ENCODE assay signal across 28 cellular contexts in the genomic region with DNA sequence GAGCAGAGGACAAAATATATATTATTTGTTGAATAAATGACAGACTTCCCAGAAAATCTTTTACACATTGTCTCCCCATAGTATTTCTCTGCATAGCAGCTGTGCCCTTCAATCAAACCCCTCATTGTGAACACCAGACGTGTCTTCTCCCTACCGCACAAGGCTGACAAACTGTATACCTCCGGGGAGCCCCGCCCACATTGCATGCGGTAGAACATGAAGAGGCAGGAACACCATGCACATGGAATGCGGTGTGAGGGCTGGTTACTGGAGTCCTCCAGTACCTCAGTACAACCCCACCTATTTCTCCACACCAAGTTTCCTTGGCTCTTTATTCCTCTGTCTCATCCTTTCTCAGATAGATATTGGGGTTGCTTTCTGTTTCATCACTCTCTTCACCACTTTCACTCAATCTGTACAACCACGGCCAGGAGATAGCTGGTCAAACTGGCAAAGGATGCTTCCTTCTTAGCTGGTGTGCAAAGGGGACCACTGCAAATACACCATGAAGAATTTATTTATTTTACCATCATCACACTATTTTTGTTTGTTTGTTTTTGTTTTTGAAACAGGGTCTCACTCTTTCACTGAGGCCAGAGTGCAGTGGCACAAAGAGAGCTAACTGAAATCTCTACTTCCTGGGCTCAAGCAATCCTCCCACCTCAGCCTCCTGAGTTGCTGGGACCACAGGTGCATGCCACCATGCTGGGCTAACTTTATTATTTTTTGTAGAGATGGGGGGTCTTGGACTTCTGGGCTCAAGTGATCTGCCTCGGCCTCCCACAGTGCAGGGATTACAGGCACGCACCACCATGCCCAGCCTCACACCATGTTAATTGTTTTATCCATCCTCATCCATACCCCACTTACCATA. TPM values are rescaled to one million over a fixed set of nuclear protein-coding genes. Genes with fewer than 3 reads are reported as not detected.
DNase-seq lines count a peak whose midpoint lies in the region; ATAC-seq, FAIRE-seq and TF ChIP-seq lines count a peak whose summit lies in the region.
"Had no signal": no experiment of that assay in that cellular context is flagged by ENCODE, and none has a peak within 500 bp of the region (broad histone marks: within the 10 kb centered on the region; RNA-seq: fewer than 3 reads in every experiment).

No MANE protein-coding gene starts in this region.

- peaks cover 43% of the 10 kb centered on the region for H3K4me1 Mint-ChIP-seq in activated T-cell treated with anti-CD3 and anti-CD28 coated beads, Interleukin-2, amount 50 U/mL, for 72 hours (ENCODE audit: low read depth)
- peaks cover 28% of the 10 kb centered on the region for H3K4me1 Mint-ChIP-seq in activated T-cell treated with anti-CD3 and anti-CD28 coated beads, Interleukin-2, amount 50 U/mL, for 4 hours (ENCODE audit: low read depth)
- H3K4me1 Mint-ChIP-seq in astrocyte (ENCODE audit: low read depth, unreplicated experiment): peaks cover 20% of the 10 kb centered on the region
- H3K4me1 Mint-ChIP-seq in neural crest cell: peaks cover 48% of the 10 kb centered on the region

- H3K27ac ChIP-seq in astrocyte (ENCODE audit: low read depth, low read length): no peak overlapping the region
- H3K27ac ChIP-seq: ascending aorta, dorsolateral prefrontal cortex, stomach, thyroid gland had no signal

- H3K36me3 Mint-ChIP-seq in activated T-cell treated with anti-CD3 and anti-CD28 coated beads, Interleukin-2, amount 50 U/mL, for 72 hours (ENCODE audit: insufficient read depth in 2 of 2): peaks cover 2 to 5% of the 10 kb centered on the region in 2 donors
- H3K36me3 Mint-ChIP-seq in activated T-cell treated with anti-CD3 and anti-CD28 coated beads, Interleukin-2, amount 50 U/mL, for 4 hours (ENCODE audit: insufficient read depth): no peaks in the 10 kb centered on the region
- peaks cover 2% of the 10 kb centered on the region for H3K36me3 Mint-ChIP-seq in astrocyte (ENCODE audit: low read depth, unreplicated experiment)
- H3K36me3 Mint-ChIP-seq in neural crest cell (ENCODE audit: low read depth): no peaks in the 10 kb centered on the region

- no peaks in the 10 kb centered on the region for H3K27me3 ChIP-seq in astrocyte (ENCODE audit: insufficient read depth, low read length)
- no peaks in the 10 kb centered on the region; the same call in 1 of the 2 replicates for H3K27me3 ChIP-seq in MG63
- H3K27me3 ChIP-seq: ascending aorta, dorsolateral prefrontal cortex, stomach, thyroid gland had no signal

- no peak overlapping the region for H3K9ac ChIP-seq in astrocyte (ENCODE audit: low read length)

- H3K4me2 ChIP-seq in astrocyte (ENCODE audit: low read length): no peak overlapping the region

- peaks cover 9% of the 10 kb centered on the region for H4K20me1 ChIP-seq in astrocyte (ENCODE audit: insufficient read depth, low read length)

- H3K79me2 ChIP-seq in astrocyte (ENCODE audit: insufficient read depth, low read length): peaks cover 29% of the 10 kb centered on the region

- no peaks in the 10 kb centered on the region for H3K9me3 ChIP-seq in astrocyte (ENCODE audit: insufficient read depth, low read depth, low read length)
- H3K9me3 ChIP-seq in MG63: no peaks in the 10 kb centered on the region
- H3K9me3 ChIP-seq: ascending aorta, stomach, thyroid gland had no signal

- peaks cover 5% of the 10 kb centered on the region for H3K4me1 ChIP-seq in astrocyte (ENCODE audit: insufficient read depth, low read length)
- H3K4me1 ChIP-seq: ascending aorta had no signal

- H3K36me3 ChIP-seq in astrocyte (ENCODE audit: insufficient read depth, low read length) (no peaks in the 10 kb centered on the region), MG63 (no peaks in the 10 kb centered on the region)
- H3K36me3 ChIP-seq: ascending aorta, stomach, thyroid gland had no signal

- H3K4me3 Mint-ChIP-seq in activated T-cell treated with anti-CD3 and anti-CD28 coated beads, Interleukin-2, amount 50 U/mL, for 72 hours: peak overlapping the region in 1 of 2 donors; percentile 42
- H3K4me3 Mint-ChIP-seq in activated T-cell treated with anti-CD3 and anti-CD28 coated beads, Interleukin-2, amount 50 U/mL, for 4 hours: no peak overlapping the region
- no peak overlapping the region for H3K4me3 Mint-ChIP-seq in astrocyte (ENCODE audit: unreplicated experiment)
- H3K4me3 Mint-ChIP-seq in neural crest cell: peak overlapping the region; percentile 76
- H3K4me3 Mint-ChIP-seq: activated T-cell treated with anti-CD3 and anti-CD28 coated beads, Interleukin-2, amount 50 U/mL, for 24 hours had no signal

- FAIRE-seq in astrocyte (lab: Jason Lieb, UNC): no peak
- FAIRE-seq: GM12892, RCC 7860, small intestine had no signal

- no peak for DNase-seq in activated T-cell treated with anti-CD3 and anti-CD28 coated beads, Interleukin-2, amount 50 U/mL, for 72 hours
- no peak for DNase-seq in activated T-cell treated with anti-CD3 and anti-CD28 coated beads, Interleukin-2, amount 50 U/mL, for 4 hours
- DNase-seq in NCI-H526 treated with DMSO at 0.1 percent for 48 hours (lab: John Stamatoyannopoulos, UW) (peak; percentile 100), astrocyte (ENCODE audit: low read depth) (no peak), neural crest cell (ENCODE audit: low read depth, low spot score) (no peak), MG63 (no peak)
- DNase-seq in activated CD8-positive, alpha-beta memory T cell treated with anti-CD3 and anti-CD28 coated beads, Interleukin-2, amount 50 U/mL, for 48 hours: no peak
- DNase-seq: activated CD4-positive, alpha-beta T cell treated with anti-CD3 and anti-CD28 coated beads for 4 hours; activated T-cell treated with anti-CD3 and anti-CD28 coated beads, Interleukin-2, amount 50 U/mL, for 24 hours; central memory CD4-positive, alpha-beta T cell; DMS 273 treated with DMSO at 0.1 percent for 48 hours; dorsolateral prefrontal cortex; hippocampal formation; mesendoderm; NCI-H1105 treated with DMSO at 0.1 percent for 48 hours; NCI-H2029 treated with DMSO at 0.1 percent for 48 hours; NCI-H69; small intestine; stimulated activated CD8-positive, alpha-beta memory T cell treated with anti-CD3 and anti-CD28 coated beads, Interleukin-4, amount 100 ng/mL, for 48 hours; stomach; thyroid gland had no signal

- TF ChIP-seq CTCF in astrocyte (IDR thresholded peaks at IDR 0.05; ENCODE audit: insufficient read depth, low read depth, low read length) (no peak), neural crest cell (conservative IDR thresholded peaks at IDR 0.05) (no peak)

- no peak for ATAC-seq in activated T-cell treated with anti-CD3 and anti-CD28 coated beads, Interleukin-2, amount 50 U/mL, for 72 hours (replicated peaks in 1 of 2)
- no peak for ATAC-seq in activated T-cell treated with anti-CD3 and anti-CD28 coated beads, Interleukin-2, amount 50 U/mL, for 4 hours
- ATAC-seq in GM18870 (IDR thresholded peaks at IDR 0.05; ENCODE audit: unreplicated experiment): no peak
- ATAC-seq: activated naive CD4-positive, alpha-beta T cell treated with anti-CD3 and anti-CD28 coated beads, Interleukin-2, amount 50 U/mL, for 72 hours; left lobe of liver had no signal

- H3K9me3 Mint-ChIP-seq in activated T-cell treated with anti-CD3 and anti-CD28 coated beads, Interleukin-2, amount 50 U/mL, for 72 hours: no peaks in the 10 kb centered on the region
- H3K9me3 Mint-ChIP-seq in activated T-cell treated with anti-CD3 and anti-CD28 coated beads, Interleukin-2, amount 50 U/mL, for 4 hours: no peaks in the 10 kb centered on the region
- H3K9me3 Mint-ChIP-seq in astrocyte (ENCODE audit: unreplicated experiment) (no peaks in the 10 kb centered on the region), neural crest cell (no peaks in the 10 kb centered on the region)
- H3K9me3 Mint-ChIP-seq: activated T-cell treated with anti-CD3 and anti-CD28 coated beads, Interleukin-2, amount 50 U/mL, for 24 hours; T-helper 2 cell treated with Interferon-gamma antibody and Interleukin-4, amounts not matched to agents 5 μg/mL and 100 μg/mL, for 36 hours had no signal

- H3K27me3 Mint-ChIP-seq in activated T-cell treated with anti-CD3 and anti-CD28 coated beads, Interleukin-2, amount 50 U/mL, for 72 hours (ENCODE audit: low read depth): no peaks in the 10 kb centered on the region
- H3K27me3 Mint-ChIP-seq in activated T-cell treated with anti-CD3 and anti-CD28 coated beads, Interleukin-2, amount 50 U/mL, for 4 hours (ENCODE audit: low read depth): peaks cover 2% of the 10 kb centered on the region
- no peaks in the 10 kb centered on the region for H3K27me3 Mint-ChIP-seq in astrocyte (ENCODE audit: low read depth, unreplicated experiment)
- no peaks in the 10 kb centered on the region for H3K27me3 Mint-ChIP-seq in neural crest cell (ENCODE audit: low read depth)

- no peak overlapping the region for H2AFZ ChIP-seq in astrocyte (ENCODE audit: low read depth, low read length)

- H3K4me3 ChIP-seq in astrocyte (ENCODE audit: insufficient read depth, low read depth, low read length) (no peak overlapping the region), MG63 (no peak overlapping the region)
- H3K4me3 ChIP-seq: dorsolateral prefrontal cortex, stomach, thyroid gland had no signal

- H3K27ac Mint-ChIP-seq in activated T-cell treated with anti-CD3 and anti-CD28 coated beads, Interleukin-2, amount 50 U/mL, for 72 hours: peak overlapping the region; percentile 38
- peak overlapping the region; percentile 59 for H3K27ac Mint-ChIP-seq in astrocyte (ENCODE audit: unreplicated experiment)
- H3K27ac Mint-ChIP-seq in neural crest cell (ENCODE audit: unreplicated experiment): peak overlapping the region; percentile 83

RNA-seq across cellular contexts. Expression of gene NBAS, which starts 2.3 kb away (rescaled TPM):
- 10 to 100 TPM; 45.9 to 50.8 TPM for total RNA-seq in activated T-cell treated with anti-CD3 and anti-CD28 coated beads, Interleukin-2, amount 50 U/mL, for 72 hours
- 10 to 100 TPM; 28.5 to 30.4 (median 29.7) TPM for total RNA-seq in activated T-cell treated with anti-CD3 and anti-CD28 coated beads, Interleukin-2, amount 50 U/mL, for 4 hours
- total RNA-seq in astrocyte (57.6 and 61.5 TPM in 2 replicates), neural crest cell (58.7 and 61.6 TPM in 2 replicates)
- 27.9 and 78.9 TPM in 2 replicates for total RNA-seq in MG63 (2014; rRNA removed; shearing (Covaris generic); ENCODE audit: low replicate concordance)

RNA-seq across cellular contexts. Expression of gene DDX1, which starts 28.2 kb away (rescaled TPM):
- 10 to 100 TPM; 55.8 to 56.0 TPM for total RNA-seq in activated T-cell treated with anti-CD3 and anti-CD28 coated beads, Interleukin-2, amount 50 U/mL, for 72 hours
- 100 to 1,000 TPM; 121 to 174 (median 128) TPM for total RNA-seq in activated T-cell treated with anti-CD3 and anti-CD28 coated beads, Interleukin-2, amount 50 U/mL, for 4 hours
- total RNA-seq in astrocyte: 140 and 146 TPM in 2 replicates
- total RNA-seq in neural crest cell: 154 and 157 TPM in 2 replicates
- 108 and 126 TPM in 2 replicates for total RNA-seq in MG63 (2014; rRNA removed; shearing (Covaris generic); ENCODE audit: low replicate concordance)
